ENCODE assay signal across 8 cellular contexts in the genomic region with DNA sequence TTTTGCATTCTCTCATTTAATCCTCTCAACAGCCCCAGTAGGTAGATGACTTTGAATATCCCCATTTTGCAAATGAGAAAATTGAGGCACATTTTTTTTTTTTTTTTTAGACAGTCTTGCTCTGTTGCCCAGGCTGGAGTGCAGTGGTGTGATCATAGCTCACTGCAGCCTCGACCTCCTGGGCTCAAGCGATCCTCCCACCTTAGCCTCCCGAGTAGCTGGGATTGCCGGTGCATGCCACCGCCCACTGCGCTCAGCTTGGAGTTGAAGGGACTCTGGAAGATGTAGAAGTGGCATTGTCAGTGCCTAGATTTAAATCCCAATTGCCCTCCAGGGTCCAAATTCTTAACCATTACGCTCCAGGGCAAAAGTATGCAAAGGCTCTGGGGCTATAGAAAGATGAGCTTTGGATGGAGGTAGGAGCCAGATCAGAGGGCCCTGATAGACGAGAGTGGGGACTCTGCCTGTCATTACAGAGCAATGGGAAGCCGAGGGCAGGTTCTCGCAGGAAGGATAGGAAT. TPM values are rescaled to one million over a fixed set of nuclear protein-coding genes. Genes with fewer than 3 reads are reported as not detected.
A peak's percentile ranks its signal among the peaks of the same experiment; 100 is the strongest.
DNase-seq lines count a peak whose midpoint lies in the region; ATAC-seq, FAIRE-seq and TF ChIP-seq lines count a peak whose summit lies in the region.

No MANE protein-coding gene starts in this region.

- H3K27me3 ChIP-seq in HUES48 (ENCODE audit: control insufficient read depth, insufficient read depth, low read length) (no peaks in the 10 kb centered on the region; the same call in 1 of the 2 replicates), breast epithelium (no peaks in the 10 kb centered on the region), muscle layer of colon (ENCODE audit: control insufficient read depth in 1 of 2, insufficient read depth in 2 of 2, low read length in 2 of 2) (no peaks in the 10 kb centered on the region)

- H3K9me3 ChIP-seq in A549 (no peaks in the 10 kb centered on the region), HUES48 (ENCODE audit: control insufficient read depth, insufficient read depth, low read length) (no peaks in the 10 kb centered on the region), breast epithelium (no peaks in the 10 kb centered on the region), muscle layer of colon (ENCODE audit: low read length) (no peaks in the 10 kb centered on the region)

- no peak for TF ChIP-seq EP300 in A549 (IDR thresholded peaks at IDR 0.05)

- H3K4me2 ChIP-seq in A549 = peak overlapping the region; percentile 99

- TF ChIP-seq POLR2A in A549 (IDR thresholded peaks at IDR 0.05; ENCODE audit: low read length) = no peak
- no peak for TF ChIP-seq POLR2A in breast epithelium (IDR thresholded peaks at IDR 0.05)

- POLR2A ChIA-PET in A549 (lab: Yijun Ruan, JAX) = interaction anchor here (0.6 to 2.5 kb wide), 3 partner anchors 11 to 14 kb away, joined by 4 to 11 read pairs (median 10); no protein-coding TSS in a partner anchor

- H3K4me3 ChIP-seq in A549 = peak overlapping the region; percentile 81
- peak overlapping the region; percentile 73 for H3K4me3 ChIP-seq in HUES48 (ENCODE audit: low read depth, low read length)
- peak overlapping the region in 2 of 3 donors; percentile 82 to 90 for H3K4me3 ChIP-seq in breast epithelium
- H3K4me3 ChIP-seq in muscle layer of colon (ENCODE audit: low read depth in 1 of 2, low read length in 2 of 2) = peak overlapping the region in 1 of 2 donors; percentile 70

- H3K9ac ChIP-seq in HUES48 (ENCODE audit: low read depth, low read length) = no peak overlapping the region
- peak overlapping the region; percentile 19 for H3K9ac ChIP-seq in muscle layer of colon (ENCODE audit: low read length)

- FAIRE-seq in A549 (lab: Jason Lieb, UNC) = no peak

- no peak for TF ChIP-seq RAD21 in A549 (conservative IDR thresholded peaks at IDR 0.05 in 1 of 2, IDR thresholded peaks at IDR 0.05 in 1 of 2)

- H3K36me3 ChIP-seq in HUES48 (ENCODE audit: control insufficient read depth, insufficient read depth, low read length) (peaks cover 16% of the 10 kb centered on the region), breast epithelium (peaks cover 8% of the 10 kb centered on the region), muscle layer of colon (ENCODE audit: insufficient read depth, low read length) (no peaks in the 10 kb centered on the region)

- TF ChIP-seq CTCF in A549 (IDR thresholded peaks at IDR 0.05) = no peak
- TF ChIP-seq CTCF in breast epithelium (IDR thresholded peaks at IDR 0.05) = no peak

- WGBS in A549 (ENCODE audit: missing lambda C conversion rate) = 67% methylated on average over 10 of the region's 10 CpGs

- CTCF ChIA-PET in A549 (lab: Yijun Ruan, JAX) = interaction anchor here (0.7 to 1.7 kb wide), 4 partner anchors 13 to 83 kb away, joined by 3 to 5 read pairs (median 4); no protein-coding TSS in a partner anchor

- H3K27ac ChIP-seq in A549 = peak overlapping the region; percentile 77 to 94
- H3K27ac ChIP-seq in HUES48 (ENCODE audit: low read depth, low read length) = no peak overlapping the region
- H3K27ac ChIP-seq in breast epithelium = peak overlapping the region; percentile 4 to 71
- H3K27ac ChIP-seq in muscle layer of colon (ENCODE audit: low read depth, low read length) = peak overlapping the region; percentile 39

- intact Hi-C loops in breast epithelium (cut with DNase I; ENCODE audit: low total_unique reads) = no loop called here

- DNase-seq in A549 (ENCODE audit: low read depth in 1 of 2, low spot score in 1 of 2) (no peak), breast epithelium (ENCODE audit: low spot score in 2 of 2) (no peak), NCI-H526 (lab: John Stamatoyannopoulos, UW) (no peak)
- DNase-seq in stimulated activated CD8-positive, alpha-beta memory T cell treated with anti-CD3 and anti-CD28 coated beads, Interleukin-4, amount 100 ng/mL, for 48 hours = no peak

- ATAC-seq in A549 (no peak), HG03378 (IDR thresholded peaks at IDR 0.05; ENCODE audit: unreplicated experiment) (no peak), HG02840 (IDR thresholded peaks at IDR 0.05; ENCODE audit: low FRiP score, unreplicated experiment) (no peak)

- H3K4me1 ChIP-seq in A549 (peaks cover 9% of the 10 kb centered on the region; the same call in 1 of the 3 replicates), HUES48 (ENCODE audit: control insufficient read depth, insufficient read depth, low read length) (peaks cover 7% of the 10 kb centered on the region; the same call in 1 of the 2 replicates), breast epithelium (peaks cover 7 to 13% of the 10 kb centered on the region in 2 donors), muscle layer of colon (ENCODE audit: insufficient read depth, low read length) (peaks cover 36% of the 10 kb centered on the region)

TF ChIP-seq in A549, 52 proteins besides CTCF, POLR2A, EP300 and RAD21 (continues in another document):
- TF ChIP-seq BHLHE40 (IDR thresholded peaks at IDR 0.05; ENCODE audit: low read depth, low read length) (no peak), ZFP36 (IDR thresholded peaks at IDR 0.05; ENCODE audit: borderline replicate concordance, partially characterized antibody) (no peak), MAFK (IDR thresholded peaks at IDR 0.05; ENCODE audit: partially characterized antibody) (no peak), MAZ (IDR thresholded peaks at IDR 0.05; ENCODE audit: borderline replicate concordance, low read depth, low read length) (no peak), KDM1A (IDR thresholded peaks at IDR 0.05; ENCODE audit: low read depth) (no peak), TP53 (CRISPR knock-in tag; IDR thresholded peaks at IDR 0.05) (no peak), RNF2 (IDR thresholded peaks at IDR 0.05; ENCODE audit: borderline replicate concordance, low read depth) (no peak), PHF8 (IDR thresholded peaks at IDR 0.05; ENCODE audit: borderline replicate concordance, low read depth) (no peak), RARB (CRISPR knock-in tag; IDR thresholded peaks at IDR 0.05) (no peak), EHF (CRISPR knock-in tag; IDR thresholded peaks at IDR 0.05) (no peak), CBX2 (IDR thresholded peaks at IDR 0.05; ENCODE audit: borderline replicate concordance, low read depth) (no peak)
- TF ChIP-seq, protein P1, sequence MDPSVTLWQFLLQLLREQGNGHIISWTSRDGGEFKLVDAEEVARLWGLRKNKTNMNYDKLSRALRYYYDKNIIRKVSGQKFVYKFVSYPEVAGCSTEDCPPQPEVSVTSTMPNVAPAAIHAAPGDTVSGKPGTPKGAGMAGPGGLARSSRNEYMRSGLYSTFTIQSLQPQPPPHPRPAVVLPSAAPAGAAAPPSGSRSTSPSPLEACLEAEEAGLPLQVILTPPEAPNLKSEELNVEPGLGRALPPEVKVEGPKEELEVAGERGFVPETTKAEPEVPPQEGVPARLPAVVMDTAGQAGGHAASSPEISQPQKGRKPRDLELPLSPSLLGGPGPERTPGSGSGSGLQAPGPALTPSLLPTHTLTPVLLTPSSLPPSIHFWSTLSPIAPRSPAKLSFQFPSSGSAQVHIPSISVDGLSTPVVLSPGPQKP (IDR thresholded peaks at IDR 0.05; ENCODE audit: low read depth, low read length) = no peak
- TF ChIP-seq, protein P2, sequence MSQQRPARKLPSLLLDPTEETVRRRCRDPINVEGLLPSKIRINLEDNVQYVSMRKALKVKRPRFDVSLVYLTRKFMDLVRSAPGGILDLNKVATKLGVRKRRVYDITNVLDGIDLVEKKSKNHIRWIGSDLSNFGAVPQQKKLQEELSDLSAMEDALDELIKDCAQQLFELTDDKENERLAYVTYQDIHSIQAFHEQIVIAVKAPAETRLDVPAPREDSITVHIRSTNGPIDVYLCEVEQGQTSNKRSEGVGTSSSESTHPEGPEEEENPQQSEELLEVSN (IDR thresholded peaks at IDR 0.05; ENCODE audit: borderline replicate concordance, low read depth) = no peak
- TF ChIP-seq, protein P3, sequence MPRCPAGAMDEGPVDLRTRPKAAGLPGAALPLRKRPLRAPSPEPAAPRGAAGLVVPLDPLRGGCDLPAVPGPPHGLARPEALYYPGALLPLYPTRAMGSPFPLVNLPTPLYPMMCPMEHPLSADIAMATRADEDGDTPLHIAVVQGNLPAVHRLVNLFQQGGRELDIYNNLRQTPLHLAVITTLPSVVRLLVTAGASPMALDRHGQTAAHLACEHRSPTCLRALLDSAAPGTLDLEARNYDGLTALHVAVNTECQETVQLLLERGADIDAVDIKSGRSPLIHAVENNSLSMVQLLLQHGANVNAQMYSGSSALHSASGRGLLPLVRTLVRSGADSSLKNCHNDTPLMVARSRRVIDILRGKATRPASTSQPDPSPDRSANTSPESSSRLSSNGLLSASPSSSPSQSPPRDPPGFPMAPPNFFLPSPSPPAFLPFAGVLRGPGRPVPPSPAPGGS (IDR thresholded peaks at IDR 0.05) = no peak

RNA-seq across cellular contexts. Expression of a gene that starts 0.8 kb away (rescaled TPM):
- polyA plus RNA-seq in A549 (2011; rRNA removed) (13.1 and 13.5 TPM in 2 replicates), A549 (2017; fragmentation: RNase III; extraction: RNeasy Plus Mini Kit Qiagen cat#74134 plus additional on column Dnase treatment) (8.4 to 13.4 TPM (median 12.6 TPM) in 3 replicates)
- 25.7 and 30.5 TPM in 2 replicates for polyA plus RNA-seq in A549 (2012; cell fraction: cytosol; rRNA removed)
- 51.4 and 70.4 TPM in 2 replicates for polyA plus RNA-seq in A549 (2012; cell fraction: nucleus; rRNA removed)
- polyA minus RNA-seq in A549 (2011; rRNA and poly(A)+ RNA removed) = 14.0 and 21.5 TPM in 2 replicates
- total RNA-seq in breast epithelium = 10 to 100 TPM; 11.5 to 35.2 (median 16.4) TPM

RNA-seq across cellular contexts. Expression of a gene that starts 5.7 kb away (rescaled TPM):
- polyA plus RNA-seq in A549 (2011; rRNA removed) (9.5 and 9.9 TPM in 2 replicates), A549 (2017; fragmentation: RNase III; extraction: RNeasy Plus Mini Kit Qiagen cat#74134 plus additional on column Dnase treatment) (10.7 to 15.4 TPM (median 14.0 TPM) in 3 replicates)
- 11.7 and 14.4 TPM in 2 replicates for polyA plus RNA-seq in A549 (2012; cell fraction: cytosol; rRNA removed)
- polyA plus RNA-seq in A549 (2012; cell fraction: nucleus; rRNA removed) = 13.4 and 14.1 TPM in 2 replicates
- polyA minus RNA-seq in A549 (2011; rRNA and poly(A)+ RNA removed) = 10.7 and 14.3 TPM in 2 replicates
- total RNA-seq in breast epithelium = 10 to 100 TPM; 34.0 to 65.3 (median 34.7) TPM

RNA-seq across cellular contexts. Expression of a gene that starts 13.9 kb away (rescaled TPM):
- polyA plus RNA-seq in A549 (2011; rRNA removed) (13.8 and 17.0 TPM in 2 replicates), A549 (2017; fragmentation: RNase III; extraction: RNeasy Plus Mini Kit Qiagen cat#74134 plus additional on column Dnase treatment) (40.8 to 66.1 TPM (median 58.1 TPM) in 3 replicates)
- polyA plus RNA-seq in A549 (2012; cell fraction: cytosol; rRNA removed) = 34.6 and 42.8 TPM in 2 replicates
- 113 and 195 TPM in 2 replicates for polyA plus RNA-seq in A549 (2012; cell fraction: nucleus; rRNA removed)
- 16.0 and 36.0 TPM in 2 replicates for polyA minus RNA-seq in A549 (2011; rRNA and poly(A)+ RNA removed)
- 10 to 100 TPM; 35.8 to 56.4 (median 45.8) TPM for total RNA-seq in breast epithelium

RNA-seq across cellular contexts. Expression of a gene that starts 32.8 kb away (rescaled TPM):
- 1.3 and 1.5 TPM in 2 replicates for polyA plus RNA-seq in A549 (2011; rRNA removed)
- polyA plus RNA-seq in A549 (2012; cell fraction: cytosol; rRNA removed) = 2.1 and 3.5 TPM in 2 replicates
- 3.7 and 5.0 TPM in 2 replicates for polyA plus RNA-seq in A549 (2012; cell fraction: nucleus; rRNA removed)
- 1.8 to 2.9 TPM (median 1.9 TPM) in 3 replicates for polyA plus RNA-seq in A549 (2017; fragmentation: RNase III; extraction: RNeasy Plus Mini Kit Qiagen cat#74134 plus additional on column Dnase treatment)
- 0.62 and 1.5 TPM in 2 replicates for polyA minus RNA-seq in A549 (2011; rRNA and poly(A)+ RNA removed)
- 1 to 10 TPM; 5.4 to 9.8 (median 7.2) TPM for total RNA-seq in breast epithelium
